ENCODE assay signal across 16 cellular contexts in genomic region chr5:79135790-79136553, GRCh38. TPM values are rescaled to one million over a fixed set of nuclear protein-coding genes. Genes with fewer than 3 reads are reported as not detected.
"Had no signal": no experiment of that assay in that cellular context is flagged by ENCODE, and none has a peak within 500 bp of the region (broad histone marks: within the 10 kb centered on the region; RNA-seq: fewer than 3 reads in every experiment).

No MANE protein-coding gene starts in this region.

- H3K27me3 ChIP-seq: esophagus muscularis mucosa, right lobe of liver had no signal

- H3K4me3 ChIP-seq: coronary artery, esophagus muscularis mucosa, right lobe of liver, smooth muscle cell had no signal

- H3K27me3 Mint-ChIP-seq: activated naive CD8-positive, alpha-beta T cell had no signal

- ATAC-seq: activated CD8-positive, alpha-beta T cell treated with anti-CD3 and anti-CD28 coated beads for 36 hours had no signal

- H3K36me3 ChIP-seq: esophagus muscularis mucosa had no signal

- H3K9me3 Mint-ChIP-seq: central memory CD8-positive, alpha-beta T cell; neural crest cell; stimulated activated naive CD8-positive, alpha-beta T cell treated with anti-CD3 and anti-CD28 coated beads, Interleukin-15, Interleukin-2, amounts not matched to agents 100 ng/mL and 50 ng/mL, for 24 hours had no signal

- H3K9me3 ChIP-seq: esophagus muscularis mucosa, right lobe of liver had no signal

- H3K27ac Mint-ChIP-seq: activated CD8-positive, alpha-beta T cell treated with anti-CD3 and anti-CD28 coated beads for 36 hours; activated naive CD8-positive, alpha-beta T cell; brain; stimulated activated naive CD8-positive, alpha-beta T cell treated with anti-CD3 and anti-CD28 coated beads, Interleukin-15, Interleukin-2, amounts not matched to agents 100 ng/mL and 50 ng/mL, for 24 hours had no signal

- H3K4me3 Mint-ChIP-seq: activated CD8-positive, alpha-beta T cell treated with anti-CD3 and anti-CD28 coated beads for 36 hours; activated naive CD8-positive, alpha-beta T cell; brain; central memory CD8-positive, alpha-beta T cell; neural crest cell; stimulated activated naive CD8-positive, alpha-beta T cell treated with anti-CD3 and anti-CD28 coated beads, Interleukin-15, Interleukin-2, amounts not matched to agents 100 ng/mL and 50 ng/mL, for 24 hours had no signal

- H3K36me3 Mint-ChIP-seq: activated naive CD8-positive, alpha-beta T cell; brain had no signal

- DNase-seq: activated CD4-positive, alpha-beta T cell treated with anti-CD3 and anti-CD28 coated beads for 4 hours; activated CD8-positive, alpha-beta T cell treated with anti-CD3 and anti-CD28 coated beads for 36 hours; activated gamma-delta T cell; activated T-cell treated with anti-CD3 and anti-CD28 coated beads, Interleukin-2, amount 50 U/mL, for 48 hours; right lobe of liver had no signal

- H3K27ac ChIP-seq: coronary artery, esophagus muscularis mucosa, right lobe of liver had no signal

RNA-seq across cellular contexts. Expression of gene BHMT, which starts 24.4 kb away (rescaled TPM):
- total RNA-seq: activated CD8-positive, alpha-beta T cell treated with anti-CD3 and anti-CD28 coated beads for 36 hours; lung microvascular endothelial cell; neural crest cell; osteocyte; pulmonary artery endothelial cell; smooth muscle cell had no signal
